ENCODE assay signal across 9 cellular contexts in genomic region chr18:63148449-63149199, GRCh38.
A peak's percentile ranks its signal among the peaks of the same experiment; 100 is the strongest.
DNase-seq lines count a peak whose midpoint lies in the region; ATAC-seq and TF ChIP-seq lines count a peak whose summit lies in the region.
"Had no signal": no experiment of that assay in that cellular context is flagged by ENCODE, and none has a peak within 500 bp of the region (broad histone marks: within the 10 kb centered on the region; RNA-seq: fewer than 3 reads in every experiment).

No MANE protein-coding gene starts in this region.

- no peak overlapping the region for H2AK9ac ChIP-seq in IMR-90 (replicated peaks; ENCODE audit: low read depth, low read length, poor library complexity)

- CTCF ChIA-PET in IMR-90 (lab: Yijun Ruan, JAX): interaction anchor here (1.4 kb wide), 1 partner anchor 37 kb away, joined by 3 read pairs; no protein-coding TSS in a partner anchor

- H3K9me1 ChIP-seq in IMR-90 (ENCODE audit: insufficient read depth, low read length): no peaks in the 10 kb centered on the region

- ATAC-seq in IMR-90 (ENCODE audit: low read depth): no peak
- ATAC-seq in GM18519 (IDR thresholded peaks at IDR 0.05; ENCODE audit: low FRiP score, unreplicated experiment): no peak
- no peak for ATAC-seq in GM18861 (IDR thresholded peaks at IDR 0.05; ENCODE audit: unreplicated experiment)

- dilution Hi-C loops in IMR-90 (cut with HindIII; ENCODE audit: low sequenced_read_pairs, unreplicated experiment): no loop called here

- H3K4me2 ChIP-seq in IMR-90 (ENCODE audit: low read depth, low read length): no peak overlapping the region

- H3K4me1 ChIP-seq in IMR-90 (ENCODE audit: control insufficient read depth, insufficient read depth, low read length): peaks cover 2% of the 10 kb centered on the region; the same call in 1 of the 2 replicates
- H3K4me1 ChIP-seq in adipocyte (ENCODE audit: control insufficient read depth, insufficient read depth, low read length): peaks cover 41% of the 10 kb centered on the region
- peaks cover 20% of the 10 kb centered on the region for H3K4me1 ChIP-seq in left ventricle myocardium inferior

- H3K27me3 ChIP-seq in IMR-90 (ENCODE audit: control insufficient read depth, insufficient read depth, low read length) (peaks cover 18% of the 10 kb centered on the region), adipocyte (replicated peaks; ENCODE audit: control insufficient read depth, insufficient read depth, low read length) (no peaks in the 10 kb centered on the region), left ventricle myocardium inferior (ENCODE audit: low read depth) (no peaks in the 10 kb centered on the region)

- no peak overlapping the region for H2BK15ac ChIP-seq in IMR-90 (ENCODE audit: low read depth, low read length)

- H4K91ac ChIP-seq in IMR-90 (ENCODE audit: insufficient read depth, low read depth, low read length): no peak overlapping the region

- no peaks in the 10 kb centered on the region for H3K36me3 ChIP-seq in IMR-90 (ENCODE audit: control insufficient read depth, insufficient read depth, low read length)
- H3K36me3 ChIP-seq in adipocyte (ENCODE audit: control insufficient read depth, insufficient read depth, low read length, severe bottlenecking): no peaks in the 10 kb centered on the region
- H3K36me3 ChIP-seq in left ventricle myocardium inferior: no peaks in the 10 kb centered on the region

- H3K9ac ChIP-seq in IMR-90 (ENCODE audit: low read depth, low read length): no peak overlapping the region
- H3K9ac ChIP-seq in adipocyte (ENCODE audit: low read length): peak overlapping the region; percentile 65

- no peaks in the 10 kb centered on the region for H3K79me1 ChIP-seq in IMR-90 (ENCODE audit: low read depth in 1 of 2, low read length in 2 of 2)

- TF ChIP-seq CTCF in IMR-90 (conservative IDR thresholded peaks at IDR 0.05; ENCODE audit: low read depth, low read length): no peak
- TF ChIP-seq CTCF in left ventricle myocardium inferior (IDR thresholded peaks at IDR 0.05; ENCODE audit: borderline replicate concordance): no peak

- no peak overlapping the region for H2AK5ac ChIP-seq in IMR-90 (ENCODE audit: low read depth, low read length)

- TF ChIP-seq POLR2A in IMR-90 (IDR thresholded peaks at IDR 0.05; ENCODE audit: low read depth, low read length): no peak

- POLR2A ChIA-PET in IMR-90 (lab: Charles Lee; ENCODE audit: unreplicated experiment): no interaction called here

- no peak overlapping the region for H2BK5ac ChIP-seq in IMR-90 (ENCODE audit: low read depth, low read length, poor library complexity, severe bottlenecking)

- intact Hi-C loops in IMR-90 (cut with micrococcal nuclease) (no loop called here), left ventricle myocardium inferior (cut with micrococcal nuclease) (no loop called here)

- H3K4ac ChIP-seq in IMR-90 (ENCODE audit: low read depth, low read length): no peak overlapping the region

- no peak overlapping the region for H2BK120ac ChIP-seq in IMR-90 (ENCODE audit: low read depth, low read length)

- no peaks in the 10 kb centered on the region; the same call in 1 of the 2 replicates for H4K20me1 ChIP-seq in IMR-90 (ENCODE audit: insufficient read depth, low read length)

- no peak overlapping the region for H2BK20ac ChIP-seq in IMR-90 (ENCODE audit: low read depth, low read length)

- no TSS peak for BruUV-seq in IMR-90 (replicated peaks; lab: Mats Ljungman, UMichigan)

- H3K23ac ChIP-seq in IMR-90 (ENCODE audit: low read depth, low read length): no peak overlapping the region

- no peak overlapping the region for H4K5ac ChIP-seq in IMR-90 (ENCODE audit: low read depth, low read length)

- no peak overlapping the region for H3K18ac ChIP-seq in IMR-90 (ENCODE audit: low read depth, low read length)

- TF ChIP-seq RAD21 in IMR-90 (IDR thresholded peaks at IDR 0.05; ENCODE audit: low read length): no peak

- no peak overlapping the region for H2AFZ ChIP-seq in IMR-90 (replicated peaks; ENCODE audit: low read length, poor library complexity)

- DNase-seq in IMR-90: peak; percentile 14
- peak; percentile 89 for DNase-seq in adipocyte (ENCODE audit: low read depth)
- DNase-seq in left ventricle myocardium inferior: no peak
- peak; percentile 59 for DNase-seq in stromal cell of bone marrow (ENCODE audit: low read depth)
- DNase-seq in hypothalamus (lab: John Stamatoyannopoulos, UW): no peak
- DNase-seq: activated CD4-positive, alpha-beta T cell treated with anti-CD3 and anti-CD28 coated beads for 48 hours; amniotic stem cell had no signal

- H4K8ac ChIP-seq in IMR-90 (ENCODE audit: low read depth in 2 of 2, low read length in 2 of 2): no peak overlapping the region

- H3K27ac ChIP-seq in IMR-90 (ENCODE audit: insufficient read depth, low read length) (no peak overlapping the region), left ventricle myocardium inferior (replicated peaks) (peak overlapping the region; percentile 34)

- in situ Hi-C loops in IMR-90 (cut with MboI; ENCODE audit: low sequenced_read_pairs): no loop called here

- H3K56ac ChIP-seq in IMR-90 (ENCODE audit: extremely low read depth, insufficient read depth, low read length): no peak overlapping the region

- WGBS in IMR-90 (ENCODE audit: extremely low coverage in 2 of 2, insufficient read length in 1 of 2), 2 experiments: 75% methylated on average over 1 of the region's 12 CpGs; no CpG with 5 or more reads in 1 of the 2 experiments

- no peak overlapping the region for H3K4me3 ChIP-seq in IMR-90 (ENCODE audit: insufficient read depth, low read depth, low read length)
- H3K4me3 ChIP-seq in adipocyte (ENCODE audit: low read length): no peak overlapping the region
- no peak overlapping the region for H3K4me3 ChIP-seq in left ventricle myocardium inferior

- H3K14ac ChIP-seq in IMR-90 (replicated peaks; ENCODE audit: low read depth, low read length): no peak overlapping the region

- H3K9me3 ChIP-seq in IMR-90 (ENCODE audit: control insufficient read depth, insufficient read depth, low read length): no peaks in the 10 kb centered on the region
- H3K9me3 ChIP-seq in adipocyte (ENCODE audit: control insufficient read depth, low read length): no peaks in the 10 kb centered on the region
- H3K9me3 ChIP-seq in left ventricle myocardium inferior (replicated peaks): no peaks in the 10 kb centered on the region

TF ChIP-seq in IMR-90, 13 proteins besides CTCF, POLR2A, EP300 and RAD21:
- TF ChIP-seq RFX5 (IDR thresholded peaks at IDR 0.05; ENCODE audit: low read depth, low read length) (no peak), NFE2L2 (IDR thresholded peaks at IDR 0.05; ENCODE audit: low read depth, low read length) (no peak), RCOR1 (IDR thresholded peaks at IDR 0.05; ENCODE audit: insufficient replicate concordance, low read length) (no peak), ELK1 (IDR thresholded peaks at IDR 0.05; ENCODE audit: borderline replicate concordance, low read depth, low read length) (no peak), CEBPB (IDR thresholded peaks at IDR 0.05; ENCODE audit: low read depth, low read length) (peak; percentile 68), FOS (IDR thresholded peaks at IDR 0.05; ENCODE audit: low read depth, low read length) (no peak), USF2 (IDR thresholded peaks at IDR 0.05; ENCODE audit: low read depth, low read length) (no peak)

Comparison
In these comparisons a context has a peak if more than half of its experiments do, and no peak if none do; other contexts are left out.
1. DNase-seq: peak in IMR-90 (single experiment), adipocyte (single experiment) and stromal cell of bone marrow (single experiment); none in left ventricle myocardium inferior (single experiment) and hypothalamus (0 of 51).